Comparison of ENCODE assay signal across 2 cellular contexts in genomic region chr21:31983120-31983519, GRCh38.
TF ChIP-seq lines count a peak whose summit lies in the region.

No MANE protein-coding gene starts in this region.

TF ChIP-seq in GM23338, 12 proteins besides CTCF, POLR2A, EP300 and RAD21 (continued from another document):
- TF ChIP-seq, protein P1, sequence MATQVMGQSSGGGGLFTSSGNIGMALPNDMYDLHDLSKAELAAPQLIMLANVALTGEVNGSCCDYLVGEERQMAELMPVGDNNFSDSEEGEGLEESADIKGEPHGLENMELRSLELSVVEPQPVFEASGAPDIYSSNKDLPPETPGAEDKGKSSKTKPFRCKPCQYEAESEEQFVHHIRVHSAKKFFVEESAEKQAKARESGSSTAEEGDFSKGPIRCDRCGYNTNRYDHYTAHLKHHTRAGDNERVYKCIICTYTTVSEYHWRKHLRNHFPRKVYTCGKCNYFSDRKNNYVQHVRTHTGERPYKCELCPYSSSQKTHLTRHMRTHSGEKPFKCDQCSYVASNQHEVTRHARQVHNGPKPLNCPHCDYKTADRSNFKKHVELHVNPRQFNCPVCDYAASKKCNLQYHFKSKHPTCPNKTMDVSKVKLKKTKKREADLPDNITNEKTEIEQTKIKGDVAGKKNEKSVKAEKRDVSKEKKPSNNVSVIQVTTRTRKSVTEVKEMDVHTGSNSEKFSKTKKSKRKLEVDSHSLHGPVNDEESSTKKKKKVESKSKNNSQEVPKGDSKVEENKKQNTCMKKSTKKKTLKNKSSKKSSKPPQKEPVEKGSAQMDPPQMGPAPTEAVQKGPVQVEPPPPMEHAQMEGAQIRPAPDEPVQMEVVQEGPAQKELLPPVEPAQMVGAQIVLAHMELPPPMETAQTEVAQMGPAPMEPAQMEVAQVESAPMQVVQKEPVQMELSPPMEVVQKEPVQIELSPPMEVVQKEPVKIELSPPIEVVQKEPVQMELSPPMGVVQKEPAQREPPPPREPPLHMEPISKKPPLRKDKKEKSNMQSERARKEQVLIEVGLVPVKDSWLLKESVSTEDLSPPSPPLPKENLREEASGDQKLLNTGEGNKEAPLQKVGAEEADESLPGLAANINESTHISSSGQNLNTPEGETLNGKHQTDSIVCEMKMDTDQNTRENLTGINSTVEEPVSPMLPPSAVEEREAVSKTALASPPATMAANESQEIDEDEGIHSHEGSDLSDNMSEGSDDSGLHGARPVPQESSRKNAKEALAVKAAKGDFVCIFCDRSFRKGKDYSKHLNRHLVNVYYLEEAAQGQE (IDR thresholded peaks at IDR 0.05; ENCODE audit: unreplicated experiment) = no peak
- TF ChIP-seq ZNF331 (CRISPR knock-in tag; IDR thresholded peaks at IDR 0.05; ENCODE audit: low read depth) (no peak), ZNF462 (CRISPR knock-in tag; IDR thresholded peaks at IDR 0.05) (no peak), POLR2AphosphoS5 (IDR thresholded peaks at IDR 0.05; ENCODE audit: low read depth) (no peak), EZH2 (IDR thresholded peaks at IDR 0.05; ENCODE audit: low read depth, unreplicated experiment) (no peak), NANOG (IDR thresholded peaks at IDR 0.05; ENCODE audit: borderline replicate concordance) (no peak), CREB1 (CRISPR knock-in tag; IDR thresholded peaks at IDR 0.05; ENCODE audit: low read depth) (no peak), EZH2phosphoT487 (IDR thresholded peaks at IDR 0.05; ENCODE audit: unreplicated experiment) (no peak), STAT1 (IDR thresholded peaks at IDR 0.05; ENCODE audit: unreplicated experiment) (no peak)

TF ChIP-seq in liver, 16 proteins besides CTCF, POLR2A, EP300 and RAD21 (continued from another document):
- TF ChIP-seq, protein P2, sequence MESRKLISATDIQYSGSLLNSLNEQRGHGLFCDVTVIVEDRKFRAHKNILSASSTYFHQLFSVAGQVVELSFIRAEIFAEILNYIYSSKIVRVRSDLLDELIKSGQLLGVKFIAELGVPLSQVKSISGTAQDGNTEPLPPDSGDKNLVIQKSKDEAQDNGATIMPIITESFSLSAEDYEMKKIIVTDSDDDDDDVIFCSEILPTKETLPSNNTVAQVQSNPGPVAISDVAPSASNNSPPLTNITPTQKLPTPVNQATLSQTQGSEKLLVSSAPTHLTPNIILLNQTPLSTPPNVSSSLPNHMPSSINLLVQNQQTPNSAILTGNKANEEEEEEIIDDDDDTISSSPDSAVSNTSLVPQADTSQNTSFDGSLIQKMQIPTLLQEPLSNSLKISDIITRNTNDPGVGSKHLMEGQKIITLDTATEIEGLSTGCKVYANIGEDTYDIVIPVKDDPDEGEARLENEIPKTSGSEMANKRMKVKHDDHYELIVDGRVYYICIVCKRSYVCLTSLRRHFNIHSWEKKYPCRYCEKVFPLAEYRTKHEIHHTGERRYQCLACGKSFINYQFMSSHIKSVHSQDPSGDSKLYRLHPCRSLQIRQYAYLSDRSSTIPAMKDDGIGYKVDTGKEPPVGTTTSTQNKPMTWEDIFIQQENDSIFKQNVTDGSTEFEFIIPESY (IDR thresholded peaks at IDR 0.05) = peak; percentile 37
